Comparison of ENCODE assay signal across 22 cellular contexts in genomic region chr22:45580703-45581381, GRCh38.
DNase-seq lines count a peak whose midpoint lies in the region; FAIRE-seq and TF ChIP-seq lines count a peak whose summit lies in the region.
"Had no signal": no experiment of that assay in that cellular context is flagged by ENCODE, and none has a peak within 500 bp of the region (broad histone marks: within the 10 kb centered on the region; RNA-seq: fewer than 3 reads in every experiment).

No MANE protein-coding gene starts in this region.

- in situ Hi-C loops in KBM-7 (cut with MboI; ENCODE audit: low pct_unique_long_range_greater_than_20kb, low sequenced_read_pairs): loop anchor here (10.0 kb wide), 1 partner anchor 404 kb away; no protein-coding TSS in a partner anchor

- H3K4me3 ChIP-seq in BLaER1 treated with 17β-estradiol and CSF1 and Interleukin-3, amounts not matched to agents 10 nM and 100 nM: no peak overlapping the region
- H3K4me3 ChIP-seq in kidney (ENCODE audit: low read length in 2 of 2): no peak overlapping the region
- no peak overlapping the region for H3K4me3 ChIP-seq in dorsolateral prefrontal cortex
- H3K4me3 ChIP-seq: tibial nerve had no signal

- peak; percentile 27 for DNase-seq in KBM-7
- DNase-seq in SKM-1 (lab: John Stamatoyannopoulos, UW; ENCODE audit: unreplicated experiment): peak; percentile 69
- peak; percentile 49 for DNase-seq in kidney
- DNase-seq in activated T-cell treated with anti-CD3 and anti-CD28 coated beads, Interleukin-2, amount 50 U/mL, for 1 hour: no peak
- no peak for DNase-seq in nephron progenitor cell
- no peak for DNase-seq in dorsolateral prefrontal cortex
- DNase-seq in OCI-M1 (lab: John Stamatoyannopoulos, UW): no peak
- DNase-seq: activated CD4-positive, alpha-beta T cell treated with anti-CD3 and anti-CD28 coated beads for 1 hour; DND-41; effector memory CD8-positive, alpha-beta T cell; HCEC 1CT; left cardiac atrium; NCI-H2107; NCI-H526; PC-3; stimulated activated CD4-positive, alpha-beta T cell treated with anti-CD3 and anti-CD28 coated beads, Interleukin-4, amount 100 ng/mL, for 4 hours; stimulated activated naive CD8-positive, alpha-beta T cell treated with anti-CD3 and anti-CD28 coated beads, Interleukin-15, amount 100 ng/mL, for 72 hours had no signal

- no peak for FAIRE-seq in kidney (lab: Jason Lieb, UNC)

- peaks cover 5% of the 10 kb centered on the region for H3K4me1 Mint-ChIP-seq in nephron progenitor cell

- intact Hi-C loops in kidney (cut with DNase I): loop anchor here (10.0 kb wide), 1 partner anchor 64 kb away; no protein-coding TSS in a partner anchor
- intact Hi-C loops in dorsolateral prefrontal cortex (cut with DNase I): loop anchor here in 1 of 2 donors (5.0 kb wide), 1 partner anchor 61 kb away; no protein-coding TSS in a partner anchor

- H3K36me3 Mint-ChIP-seq in nephron progenitor cell (ENCODE audit: low read depth): no peaks in the 10 kb centered on the region
- H3K36me3 Mint-ChIP-seq: activated naive CD4-positive, alpha-beta T cell treated with anti-CD3 and anti-CD28 coated beads, Interleukin-2, amount 50 U/mL, for 24 hours had no signal

- H3K9ac ChIP-seq in BLaER1 treated with 17β-estradiol and CSF1 and Interleukin-3, amounts not matched to agents 10 nM and 100 nM: peak overlapping the region in 3 of 11 experiments; percentile 3 to 37 (median 31); a peak in 5 of 22 replicates
- no peak overlapping the region for H3K9ac ChIP-seq in kidney (ENCODE audit: low read length in 2 of 2)

- H3K27me3 Mint-ChIP-seq in nephron progenitor cell (ENCODE audit: low read depth, poor library complexity): peaks cover 2% of the 10 kb centered on the region

- peaks cover 0 to 45% (median 16%) of the 10 kb centered on the region in 11 experiments; a peak in 13 of 22 replicates for H4K20me1 ChIP-seq in BLaER1 treated with 17β-estradiol and CSF1 and Interleukin-3, amounts not matched to agents 10 nM and 100 nM

- TF ChIP-seq CTCF in kidney (IDR thresholded peaks at IDR 0.05; ENCODE audit: borderline replicate concordance, extremely low read depth, insufficient read depth): no peak
- no peak for TF ChIP-seq CTCF in nephron progenitor cell (IDR thresholded peaks at IDR 0.05)
- TF ChIP-seq CTCF in dorsolateral prefrontal cortex (IDR thresholded peaks at IDR 0.05 in 54 of 56, conservative IDR thresholded peaks at IDR 0.05 in 2 of 56; ENCODE audit: low read depth in 1 of 56, partially characterized antibody in 56 of 56): no peak

- peaks cover 0 to 34% (median 6%) of the 10 kb centered on the region in 11 experiments; a peak in 11 of 22 replicates for H3K27me3 ChIP-seq in BLaER1 treated with 17β-estradiol and CSF1 and Interleukin-3, amounts not matched to agents 10 nM and 100 nM
- peaks cover 0 to 17% (median 0%) of the 10 kb centered on the region in 45 donors for H3K27me3 ChIP-seq in dorsolateral prefrontal cortex

- H3K4me3 Mint-ChIP-seq in nephron progenitor cell: no peak overlapping the region
- H3K4me3 Mint-ChIP-seq: activated naive CD4-positive, alpha-beta T cell treated with anti-CD3 and anti-CD28 coated beads, Interleukin-2, amount 50 U/mL, for 24 hours; activated T-helper 1 cell treated with anti-CD3 and anti-CD28 coated beads, Interleukin-12 subunit alpha, Interleukin-12 subunit beta, Interleukin-2, Interleukin-4 antibody, amounts not matched to agents 30 ng/mL and 10 ng/mL and 1 ng/mL, durations not matched to agents 14 hours and 24 hours and 36 hours; effector memory CD8-positive, alpha-beta T cell; neural crest cell; stimulated activated naive CD8-positive, alpha-beta T cell treated with anti-CD3 and anti-CD28 coated beads, Interleukin-15, amount 100 ng/mL, for 72 hours had no signal

- H3K27ac Mint-ChIP-seq in nephron progenitor cell: no peak overlapping the region
- H3K27ac Mint-ChIP-seq: activated naive CD4-positive, alpha-beta T cell treated with anti-CD3 and anti-CD28 coated beads, Interleukin-2, amount 50 U/mL, for 24 hours; activated T-helper 1 cell treated with anti-CD3 and anti-CD28 coated beads, Interleukin-12 subunit alpha, Interleukin-12 subunit beta, Interleukin-2, Interleukin-4 antibody, amounts not matched to agents 30 ng/mL and 10 ng/mL and 1 ng/mL, durations not matched to agents 14 hours and 24 hours and 36 hours had no signal

- H3K36me3 ChIP-seq in BLaER1 treated with 17β-estradiol and CSF1 and Interleukin-3, amounts not matched to agents 10 nM and 100 nM: no peaks in the 10 kb centered on the region
- H3K36me3 ChIP-seq in kidney (ENCODE audit: control insufficient read depth in 1 of 2, insufficient read depth in 2 of 2, low read length in 2 of 2): no peaks in the 10 kb centered on the region

- peaks cover 33 to 89% (median 73%) of the 10 kb centered on the region in 10 experiments for H3K4me1 ChIP-seq in BLaER1 treated with 17β-estradiol and CSF1 and Interleukin-3, amounts not matched to agents 10 nM and 100 nM
- H3K4me1 ChIP-seq in kidney (ENCODE audit: control insufficient read depth in 1 of 2, insufficient read depth in 1 of 2, low read depth in 1 of 2, low read length in 2 of 2): no peaks in the 10 kb centered on the region

- no peaks in the 10 kb centered on the region for H3K9me3 Mint-ChIP-seq in nephron progenitor cell
- H3K9me3 Mint-ChIP-seq: activated naive CD4-positive, alpha-beta T cell treated with anti-CD3 and anti-CD28 coated beads, Interleukin-2, amount 50 U/mL, for 24 hours; activated T-helper 1 cell treated with anti-CD3 and anti-CD28 coated beads, Interleukin-12 subunit alpha, Interleukin-12 subunit beta, Interleukin-2, Interleukin-4 antibody, amounts not matched to agents 30 ng/mL and 10 ng/mL and 1 ng/mL, durations not matched to agents 14 hours and 24 hours and 36 hours; neural crest cell had no signal

- peak overlapping the region; percentile 43 to 82 (median 61) for H3K4me2 ChIP-seq in BLaER1 treated with 17β-estradiol and CSF1 and Interleukin-3, amounts not matched to agents 10 nM and 100 nM

- no peak overlapping the region; a peak in 1 of 22 replicates for H3K27ac ChIP-seq in BLaER1 treated with 17β-estradiol and CSF1 and Interleukin-3, amounts not matched to agents 10 nM and 100 nM
- no peak overlapping the region for H3K27ac ChIP-seq in kidney (ENCODE audit: low read depth in 2 of 2, low read length in 2 of 2)
- no peak overlapping the region for H3K27ac ChIP-seq in dorsolateral prefrontal cortex
- H3K27ac ChIP-seq: tibial nerve had no signal

- H3K9me3 ChIP-seq in BLaER1 treated with 17β-estradiol and CSF1 and Interleukin-3, amounts not matched to agents 10 nM and 100 nM (replicated peaks in 1 of 11): no peaks in the 10 kb centered on the region
- H3K9me3 ChIP-seq in kidney (ENCODE audit: control insufficient read depth in 1 of 2, low read length in 2 of 2): no peaks in the 10 kb centered on the region
- H3K9me3 ChIP-seq: tibial nerve had no signal

Comparison
In these comparisons a context has a peak if more than half of its experiments do, and no peak if none do; other contexts are left out.
1. DNase-seq: peak in KBM-7 (single experiment), SKM-1 (single experiment) and kidney (single experiment); none in activated T-cell treated with anti-CD3 and anti-CD28 coated beads, Interleukin-2, amount 50 U/mL, for 1 hour (single experiment), nephron progenitor cell (single experiment), dorsolateral prefrontal cortex (0 of 10) and OCI-M1 (single experiment).